Comparison of ENCODE assay signal across 1 cellular context in genomic region chr4:30719363-30720020, GRCh38.
TF ChIP-seq lines count a peak whose summit lies in the region.

No MANE protein-coding gene starts in this region.

TF ChIP-seq in SK-N-SH, 30 proteins besides CTCF, POLR2A, EP300 and RAD21 (continued from another document):
- TF ChIP-seq USF1 (IDR thresholded peaks at IDR 0.05; ENCODE audit: borderline replicate concordance, low read depth) (no peak), USF2 (IDR thresholded peaks at IDR 0.05; ENCODE audit: borderline replicate concordance, low read depth, low read length) (no peak), ELF1 (IDR thresholded peaks at IDR 0.05) (no peak), RCOR1 (IDR thresholded peaks at IDR 0.05; ENCODE audit: low read length) (no peak)
